Comparison of ENCODE assay signal across 17 cellular contexts in genomic region chr10:73585223-73585784, GRCh38. TPM values are rescaled to one million over a fixed set of nuclear protein-coding genes. Genes with fewer than 3 reads are reported as not detected.
DNase-seq lines count a peak whose midpoint lies in the region; ATAC-seq, FAIRE-seq and TF ChIP-seq lines count a peak whose summit lies in the region.
"Had no signal": no experiment of that assay in that cellular context is flagged by ENCODE, and none has a peak within 500 bp of the region (broad histone marks: within the 10 kb centered on the region; RNA-seq: fewer than 3 reads in every experiment).

No MANE protein-coding gene starts in this region.

- no peak overlapping the region for H3K4me3 Mint-ChIP-seq in natural killer cell
- H3K4me3 Mint-ChIP-seq: memory B cell had no signal

- no peak for FAIRE-seq in GM12892 (lab: Jason Lieb, UNC)

- ATAC-seq in foreskin keratinocyte (peak; percentile 41), natural killer cell (no peak)

- peaks cover 30% of the 10 kb centered on the region for H3K4me1 ChIP-seq in adipocyte (ENCODE audit: control insufficient read depth, insufficient read depth, low read length)
- H3K4me1 ChIP-seq in foreskin keratinocyte: peaks cover 15% of the 10 kb centered on the region
- H3K4me1 ChIP-seq in stomach: peaks cover 31 to 62% (median 44%) of the 10 kb centered on the region in 4 donors

- no peaks in the 10 kb centered on the region for H3K36me3 Mint-ChIP-seq in natural killer cell

- H3K4me1 Mint-ChIP-seq in natural killer cell: no peaks in the 10 kb centered on the region
- H3K4me1 Mint-ChIP-seq: memory B cell had no signal

- H3K27me3 Mint-ChIP-seq in natural killer cell (ENCODE audit: low read depth in 2 of 2): no peaks in the 10 kb centered on the region
- H3K27me3 Mint-ChIP-seq: memory B cell had no signal

- no peaks in the 10 kb centered on the region for H3K36me3 ChIP-seq in adipocyte (ENCODE audit: control insufficient read depth, insufficient read depth, low read length, severe bottlenecking)
- H3K36me3 ChIP-seq in stomach: no peaks in the 10 kb centered on the region

- TF ChIP-seq CTCF in foreskin keratinocyte (conservative IDR thresholded peaks at IDR 0.05) (no peak), stomach (IDR thresholded peaks at IDR 0.05) (no peak), natural killer cell (IDR thresholded peaks at IDR 0.05) (no peak)

- no peak overlapping the region for H3K9ac ChIP-seq in adipocyte (ENCODE audit: low read length)

- TF ChIP-seq EP300 in stomach (IDR thresholded peaks at IDR 0.05): no peak

- H3K27me3 ChIP-seq in adipocyte (replicated peaks; ENCODE audit: control insufficient read depth, insufficient read depth, low read length): no peaks in the 10 kb centered on the region
- H3K27me3 ChIP-seq in foreskin keratinocyte: no peaks in the 10 kb centered on the region
- no peaks in the 10 kb centered on the region for H3K27me3 ChIP-seq in stomach

- 89 to 100% (median 98%) methylated on average over 3 of the region's 3 CpGs for WGBS in stomach, 5 donors

- H3K9me3 ChIP-seq in adipocyte (ENCODE audit: control insufficient read depth, low read length): no peaks in the 10 kb centered on the region
- no peaks in the 10 kb centered on the region for H3K9me3 ChIP-seq in stomach

- no peak for TF ChIP-seq POLR2A in stomach (IDR thresholded peaks at IDR 0.05)
- no peak for TF ChIP-seq POLR2A in GM12892 (IDR thresholded peaks at IDR 0.05; ENCODE audit: low read depth, low read length)

- intact Hi-C loops in stomach (cut with DNase I; ENCODE audit: low total_unique reads): no loop called here
- intact Hi-C loops in natural killer cell (cut with micrococcal nuclease): no loop called here

- DNase-seq in EL (peak; percentile 50), adipocyte (ENCODE audit: low read depth) (peak; percentile 19), foreskin keratinocyte (peak in 1 of 2 donors; percentile 51), stomach (no peak), natural killer cell (no peak), GM12892 (ENCODE audit: insufficient read length) (no peak), AML-193 (lab: John Stamatoyannopoulos, UW) (no peak)
- no peak for DNase-seq in activated effector memory CD4-positive, alpha-beta T cell treated with anti-CD3 and anti-CD28 coated beads, Interleukin-2, amount 50 U/mL, for 16 hours
- DNase-seq: Calu3, dermis blood vessel endothelial cell, NCI-H1048, NCI-H774, occipital lobe, RPMI8226, T-helper 1 cell had no signal

- H3K4me3 ChIP-seq in adipocyte (ENCODE audit: low read length): no peak overlapping the region
- H3K4me3 ChIP-seq in stomach: no peak overlapping the region

- H3K27ac ChIP-seq in foreskin keratinocyte (no peak overlapping the region), stomach (peak overlapping the region in 4 of 5 donors; percentile 49 to 80 (median 74))

- H3K27ac Mint-ChIP-seq in natural killer cell: no peak overlapping the region
- H3K27ac Mint-ChIP-seq: memory B cell had no signal

- H3K9me3 Mint-ChIP-seq in natural killer cell: no peaks in the 10 kb centered on the region

RNA-seq across cellular contexts. Expression of gene USP54, which starts 5.8 kb away (rescaled TPM):
- total RNA-seq in foreskin keratinocyte (10.7 and 11.5 TPM in 2 replicates), stomach (100 to 1,000 TPM in 4 of 5 donors, 10 to 100 TPM in 1; 33.0 to 369 (median 112) TPM), natural killer cell (10 to 100 TPM in 1 of 3 donors, 1 to 10 TPM in 2; 4.4 to 10.2 (median 5.5) TPM)
- polyA plus RNA-seq in foreskin keratinocyte (2.5 and 2.7 TPM in 2 replicates), stomach (10 to 100 TPM in 2 of 3 donors, 1 to 10 TPM in 1; 7.3 to 17.3 (median 11.1) TPM)
- 4.6 TPM for polyA plus RNA-seq in GM12892 (2012; ENCODE audit: missing spikeins)

RNA-seq across cellular contexts. Expression of gene MYOZ1, which starts 56.0 kb away (rescaled TPM):
- not detected in 2 replicates for total RNA-seq in foreskin keratinocyte
- 0.02 TPM in 1 of 2 replicates, not detected in the other for polyA plus RNA-seq in foreskin keratinocyte
- total RNA-seq in stomach: 1 to 10 TPM in 1 of 5 donors, not detected in 4; 1.3 TPM
- 1 to 10 TPM in 1 of 3 donors, under 1 TPM in 2; 0.18 to 1.2 (median 0.19) TPM for polyA plus RNA-seq in stomach
- total RNA-seq in natural killer cell: not detected
- polyA plus RNA-seq in GM12892 (2012; ENCODE audit: missing spikeins): 0.45 TPM
- total RNA-seq: activated CD8-positive, alpha-beta memory T cell treated with anti-CD3 and anti-CD28 coated beads for 36 hours; Calu3; dermis blood vessel endothelial cell had no signal

Comparison
In these comparisons a context has a peak if more than half of its experiments do, and no peak if none do; other contexts are left out.
1. DNase-seq: peak in EL (single experiment) and adipocyte (single experiment); none in stomach (single experiment), natural killer cell (single experiment), GM12892 (single experiment), activated effector memory CD4-positive, alpha-beta T cell treated with anti-CD3 and anti-CD28 coated beads, Interleukin-2, amount 50 U/mL, for 16 hours (single experiment) and AML-193 (0 of 2).